8 cellular contexts compared by ENCODE assay signal in the genomic region with DNA sequence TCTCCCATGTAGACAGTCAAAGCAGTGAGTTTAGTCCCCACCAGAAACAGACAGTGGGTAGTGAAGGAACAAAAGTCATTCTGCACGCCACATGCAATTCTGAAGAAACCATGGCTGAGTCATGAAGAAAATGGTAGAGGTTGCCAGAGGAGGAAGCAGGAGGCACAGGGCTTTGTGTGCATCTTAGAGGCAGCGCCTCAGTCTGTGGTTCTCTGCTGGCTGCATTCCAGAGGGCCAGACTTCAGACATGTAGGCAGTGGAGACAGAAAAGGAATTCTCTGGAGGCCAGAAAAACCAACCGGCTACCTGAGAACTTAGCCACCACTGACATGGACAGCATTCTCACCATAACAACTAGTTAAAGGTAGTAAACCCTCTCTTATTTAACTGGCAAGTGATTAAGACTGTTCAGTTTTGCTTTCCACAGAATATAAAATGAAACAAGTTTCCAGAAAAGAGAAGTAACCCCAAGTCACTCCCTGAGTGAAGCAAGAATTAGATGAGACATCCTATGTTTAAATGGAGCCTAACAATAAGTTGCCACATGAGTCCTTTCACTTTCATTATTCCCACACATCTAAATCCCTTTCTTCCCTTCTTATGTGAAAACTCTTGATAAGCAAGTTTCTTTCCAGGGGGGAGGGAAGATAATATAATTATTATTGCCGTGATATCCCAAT.
A peak's percentile ranks its signal among the peaks of the same experiment; 100 is the strongest.
DNase-seq lines count a peak whose midpoint lies in the region; ATAC-seq and TF ChIP-seq lines count a peak whose summit lies in the region.
"Had no signal": no experiment of that assay in that cellular context is flagged by ENCODE, and none has a peak within 500 bp of the region (broad histone marks: within the 10 kb centered on the region; RNA-seq: fewer than 3 reads in every experiment).

No MANE protein-coding gene starts in this region.

- H3K9me3 ChIP-seq in right cardiac atrium (ENCODE audit: control insufficient read depth, low read length) = no peaks in the 10 kb centered on the region

- peak overlapping the region; percentile 2 for H3K27ac Mint-ChIP-seq in stimulated activated naive B cell treated with anti-CD40 and anti-IgM and Interleukin-4, amounts not matched to agents 10 μg/mL and 1 μg/mL and 100 μg/mL, for 72 hours

- intact Hi-C loops in right cardiac atrium (cut with DNase I) = no loop called here

- WGBS in right cardiac atrium = 63% methylated on average over 4 of the region's 4 CpGs

- H3K27me3 Mint-ChIP-seq in stimulated activated naive B cell treated with anti-CD40 and anti-IgM and Interleukin-4, amounts not matched to agents 10 μg/mL and 1 μg/mL and 100 μg/mL, for 72 hours = no peaks in the 10 kb centered on the region

- H3K4me3 ChIP-seq in WI38 (ENCODE audit: low read depth, low read length) (peak overlapping the region; percentile 37), right cardiac atrium (ENCODE audit: low read length) (no peak overlapping the region)

- peaks cover 0 to 2% of the 10 kb centered on the region in 2 donors for H3K9me3 Mint-ChIP-seq in stimulated activated naive B cell treated with anti-CD40 and anti-IgM and Interleukin-4, amounts not matched to agents 10 μg/mL and 1 μg/mL and 100 μg/mL, for 72 hours

- no peak overlapping the region for H3K27ac ChIP-seq in right cardiac atrium (ENCODE audit: low read length)

- ATAC-seq in right cardiac atrium (peak; percentile 73 to 78), GM18517 (IDR thresholded peaks at IDR 0.05; ENCODE audit: unreplicated experiment) (no peak)
- peak; percentile 85 to 87 for ATAC-seq in stimulated activated naive B cell treated with anti-CD40 and anti-IgM and Interleukin-4, amounts not matched to agents 10 μg/mL and 1 μg/mL and 100 μg/mL, for 72 hours (replicated peaks)

- H3K36me3 Mint-ChIP-seq in stimulated activated naive B cell treated with anti-CD40 and anti-IgM and Interleukin-4, amounts not matched to agents 10 μg/mL and 1 μg/mL and 100 μg/mL, for 72 hours = no peaks in the 10 kb centered on the region

- no peak for TF ChIP-seq CTCF in WI38 (IDR thresholded peaks at IDR 0.05; ENCODE audit: low read depth, low read length)

- peaks cover 2% of the 10 kb centered on the region for H3K4me1 ChIP-seq in right cardiac atrium (ENCODE audit: control insufficient read depth, insufficient read depth, low read length)

- DNase-seq in LoVo (ENCODE audit: low spot score) = peak; percentile 22
- peak; percentile 59 to 73 (median 66) for DNase-seq in right cardiac atrium
- DNase-seq in stimulated activated naive B cell treated with anti-CD40 and anti-IgM and Interleukin-4, amounts not matched to agents 10 μg/mL and 1 μg/mL and 100 μg/mL, for 72 hours = peak; percentile 5
- no peak for DNase-seq in 8988T
- no peak for DNase-seq in cerebellar nuclear complex (lab: John Stamatoyannopoulos, UW)
- DNase-seq: NCI-H774 had no signal

- no peaks in the 10 kb centered on the region for H3K27me3 ChIP-seq in right cardiac atrium (ENCODE audit: control insufficient read depth, insufficient read depth)

- no peak overlapping the region for H3K4me3 Mint-ChIP-seq in stimulated activated naive B cell treated with anti-CD40 and anti-IgM and Interleukin-4, amounts not matched to agents 10 μg/mL and 1 μg/mL and 100 μg/mL, for 72 hours

- peaks cover 2 to 8% of the 10 kb centered on the region in 2 donors for H3K4me1 Mint-ChIP-seq in stimulated activated naive B cell treated with anti-CD40 and anti-IgM and Interleukin-4, amounts not matched to agents 10 μg/mL and 1 μg/mL and 100 μg/mL, for 72 hours

Comparison
In these comparisons a context has a peak if more than half of its experiments do, and no peak if none do; other contexts are left out.
1. DNase-seq: peak in LoVo (single experiment), right cardiac atrium (3 of 3) and stimulated activated naive B cell treated with anti-CD40 and anti-IgM and Interleukin-4, amounts not matched to agents 10 μg/mL and 1 μg/mL and 100 μg/mL, for 72 hours (single experiment); none in 8988T (single experiment) and cerebellar nuclear complex (0 of 2).